Comparison of ENCODE assay signal across 7 cellular contexts in genomic region chr1:196608401-196609113, GRCh38. TPM values are rescaled to one million over a fixed set of nuclear protein-coding genes. Genes with fewer than 3 reads are reported as not detected.
DNase-seq lines count a peak whose midpoint lies in the region; ATAC-seq and TF ChIP-seq lines count a peak whose summit lies in the region.

KCNT2 (minus strand) TSS chr1:196608440; CDS start chr1:196608309, 131 bp downstream.

- H3K27ac ChIP-seq in adrenal gland (peak within 1 kb of the TSS in 3 of 5 donors; percentile 27 to 67 (median 47)), parathyroid adenoma (no peak within 1 kb of the TSS)

- no peak within 1 kb of the TSS for H3K9ac ChIP-seq in parathyroid adenoma

- TF ChIP-seq CTCF in adrenal gland (IDR thresholded peaks at IDR 0.05) (no peak), parathyroid adenoma (IDR thresholded peaks at IDR 0.05) (no peak)

- H3K27me3 ChIP-seq in adrenal gland (no peaks in the 10 kb centered on the region), parathyroid adenoma (ENCODE audit: control insufficient read depth, insufficient read depth, low read length) (no peaks in the 10 kb centered on the region)

- ATAC-seq in GM21390 (IDR thresholded peaks at IDR 0.05; ENCODE audit: unreplicated experiment): peak; percentile 33
- peak; percentile 84 to 91 for ATAC-seq in left cardiac atrium

- H3K9me3 ChIP-seq in adrenal gland (replicated peaks in 1 of 3) (no peaks in the 10 kb centered on the region), parathyroid adenoma (ENCODE audit: control insufficient read depth, low read length) (no peaks in the 10 kb centered on the region)

- peak; percentile 68 to 87 for DNase-seq in NCI-H1930 (lab: John Stamatoyannopoulos, UW)
- DNase-seq in adrenal gland: peak; percentile 9 to 69 (median 29)
- DNase-seq in left cardiac atrium: peak; percentile 81
- no peak for DNase-seq in DMS79 treated with DMSO at 0.1 percent for 48 hours (lab: John Stamatoyannopoulos, UW)
- DNase-seq in NCI-H2196 treated with DMSO at 0.1 percent for 48 hours (lab: John Stamatoyannopoulos, UW; ENCODE audit: unreplicated experiment): no peak

- 1 to 4% (median 2%) methylated on average over 19 to 37 of the region's 37 CpGs for WGBS in adrenal gland, 4 donors

- no peaks in the 10 kb centered on the region for H3K79me2 ChIP-seq in parathyroid adenoma

- no peaks in the 10 kb centered on the region for H3K36me3 ChIP-seq in adrenal gland (replicated peaks in 1 of 2)
- no peaks in the 10 kb centered on the region for H3K36me3 ChIP-seq in parathyroid adenoma (ENCODE audit: control insufficient read depth, insufficient read depth, low read length)

- H2AFZ ChIP-seq in parathyroid adenoma: peak within 1 kb of the TSS; percentile 28

- H3K4me3 ChIP-seq in adrenal gland (peak within 1 kb of the TSS in 2 of 4 donors; percentile 11 to 61), parathyroid adenoma (ENCODE audit: low read depth, low read length) (peak within 1 kb of the TSS; percentile 54)

- intact Hi-C loops in adrenal gland (cut with DNase I): no loop called here
- intact Hi-C loops in left cardiac atrium (cut with DNase I): no loop called here

- H3K4me1 ChIP-seq in adrenal gland (replicated peaks in 1 of 2) (peaks cover 0 to 5% of the 10 kb centered on the region in 2 donors), parathyroid adenoma (no peaks in the 10 kb centered on the region)

- TF ChIP-seq POLR2A in adrenal gland (IDR thresholded peaks at IDR 0.05): no peak

- H3K4me2 ChIP-seq in parathyroid adenoma (ENCODE audit: low read length): peak within 1 kb of the TSS; percentile 82

RNA-seq across cellular contexts. Expression of gene KCNT2, which starts in this region (rescaled TPM):
- total RNA-seq in adrenal gland (1 to 10 TPM; 1.1 to 4.0 (median 1.3) TPM), left cardiac atrium (1 to 10 TPM; 3.8 to 7.3 TPM)
- polyA plus RNA-seq in adrenal gland: 1 to 10 TPM in 1 of 3 donors, under 1 TPM in 2; 0.54 to 1.1 (median 0.97) TPM

Comparison
In these comparisons a context has a peak if more than half of its experiments do, and no peak if none do; other contexts are left out.
1. DNase-seq: peak in NCI-H1930 (2 of 2), adrenal gland (7 of 7) and left cardiac atrium (single experiment); none in DMS79 treated with DMSO at 0.1 percent for 48 hours (single experiment) and NCI-H2196 treated with DMSO at 0.1 percent for 48 hours (single experiment).